Comparison of ENCODE assay signal across 28 cellular contexts in the genomic region with DNA sequence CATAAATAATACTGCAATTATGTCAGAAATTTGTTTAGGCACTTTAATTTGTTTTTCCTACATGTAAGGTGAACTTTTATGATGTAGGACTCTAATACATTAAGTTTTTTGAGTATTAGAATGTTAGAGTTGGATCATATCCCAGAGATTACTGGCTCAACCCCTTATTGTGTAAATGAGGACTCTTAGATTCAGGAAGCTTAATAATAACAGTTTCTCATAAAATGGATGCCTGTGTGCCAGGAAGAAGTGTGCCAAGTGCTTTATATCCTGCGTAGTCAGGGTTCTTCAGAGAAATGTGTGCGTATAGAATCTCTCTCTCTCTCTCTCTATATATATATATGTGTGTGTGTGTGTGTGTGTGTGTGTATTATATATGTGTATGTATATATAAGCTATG.
"Had no signal": no experiment of that assay in that cellular context is flagged by ENCODE, and none has a peak within 500 bp of the region (broad histone marks: within the 10 kb centered on the region; RNA-seq: fewer than 3 reads in every experiment).

No MANE protein-coding gene starts in this region.

- H3K4me2 ChIP-seq: KMS-11, SK-N-SH had no signal

- H3K4me1 ChIP-seq: Peyer's patch, SJSA1 had no signal

- H3K4me3 ChIP-seq: Peyer's patch, SJSA1 had no signal

- H3K9me3 ChIP-seq: Peyer's patch, SJSA1, SK-N-SH had no signal

- H3K9ac ChIP-seq: KMS-11, SK-N-SH had no signal

- H3K27me3 ChIP-seq: Peyer's patch, SJSA1 had no signal

- H3K27ac ChIP-seq: KMS-11, Peyer's patch, SJSA1 had no signal

- H3K9me2 ChIP-seq: SK-N-SH had no signal

- DNase-seq: Kasumi-1, KBM-7, MM.1S, MV-4-11, NCI-H1092, NCI-H1105, NCI-H1417 treated with DMSO at 0.1 percent for 48 hours, NCI-H1436 treated with DMSO at 0.1 percent for 48 hours, NCI-H1694 treated with DMSO at 0.1 percent for 48 hours, NCI-H187 treated with DMSO at 0.1 percent for 48 hours, NCI-H2029, NCI-H2081, NCI-H2171 treated with DMSO at 0.1 percent for 48 hours, NCI-H2227 treated with DMSO at 0.1 percent for 48 hours, NCI-H345, NCI-H446, NCI-H510A treated with DMSO at 0.1 percent for 48 hours, NCI-H524 treated with DMSO at 0.1 percent for 48 hours, NCI-H526 treated with DMSO at 0.1 percent for 48 hours, NCI-H774, Peyer's patch, Right ventricle myocardium superior, RPMI8226, SHP77 treated with DMSO at 0.1 percent for 48 hours, SK-N-SH, SW 1271 had no signal

- H3K36me3 ChIP-seq: Peyer's patch, SJSA1 had no signal
